In the genomic region with DNA sequence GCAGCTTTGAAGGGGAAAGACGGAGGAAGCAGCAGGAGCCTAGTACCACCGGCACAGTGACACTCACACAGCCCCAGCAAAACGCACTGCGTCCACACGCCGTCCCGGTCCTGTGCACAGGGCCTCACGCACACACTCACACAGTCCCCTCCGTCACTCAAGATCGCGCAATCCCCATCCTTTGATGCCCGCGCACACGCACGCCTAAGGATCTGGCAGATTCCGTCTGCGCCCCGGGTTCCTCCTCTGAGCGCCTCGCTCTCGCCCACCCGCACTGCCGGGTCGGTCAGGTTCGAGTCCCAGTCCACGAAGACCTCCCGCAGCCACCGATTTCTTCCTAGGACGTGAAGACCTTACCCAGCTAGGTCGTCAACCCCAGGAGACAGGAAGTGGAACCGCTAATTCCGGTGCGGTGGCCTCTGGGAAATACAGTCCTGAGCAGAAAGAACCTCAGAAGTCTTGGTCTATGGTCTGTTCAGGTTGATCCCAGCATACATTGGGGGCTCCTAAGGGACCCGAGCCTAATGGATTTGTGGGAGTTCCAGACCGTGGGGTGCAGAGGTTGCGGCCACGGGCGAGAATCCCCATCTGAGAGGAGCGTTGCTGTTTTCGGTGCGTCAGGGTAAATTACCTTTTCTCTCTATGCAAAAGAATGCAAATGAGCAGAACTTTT, we compare ENCODE assay signal across 8 cellular contexts. TPM values are rescaled to one million over a fixed set of nuclear protein-coding genes. Genes with fewer than 3 reads are reported as not detected.
DNase-seq lines count a peak whose midpoint lies in the region; ATAC-seq and TF ChIP-seq lines count a peak whose summit lies in the region.

A gene (minus strand): TSS at position 400 of the 673 bp plus-strand sequence. CDS start 5,899 bp downstream, outside the sequence.

- ATAC-seq in GM21381 (IDR thresholded peaks at IDR 0.05; ENCODE audit: unreplicated experiment) = peak; percentile 84
- ATAC-seq in natural killer cell treated with Interleukin-12 subunit alpha and Interleukin-12 subunit beta and Interleukin-15 and Interleukin-18, amount 100 ng/mL, for 72 hours = peak; percentile 94 to 95

- no peak for TF ChIP-seq CTCF in fibroblast of the aortic adventitia (IDR thresholded peaks at IDR 0.05; ENCODE audit: insufficient read depth, low read length)

- H3K9me3 Mint-ChIP-seq in activated T-helper 1 cell treated with anti-CD3 and anti-CD28 coated beads, Interleukin-12 subunit alpha, Interleukin-12 subunit beta, Interleukin-2, Interleukin-4 antibody, amounts not matched to agents 30 ng/mL and 10 ng/mL and 1 ng/mL, durations not matched to agents 14 hours and 24 hours and 36 hours = peaks cover 46% of the 10 kb centered on the region
- peaks cover 9% of the 10 kb centered on the region for H3K9me3 Mint-ChIP-seq in natural killer cell treated with Interleukin-12 subunit alpha and Interleukin-12 subunit beta and Interleukin-15 and Interleukin-18, amount 100 ng/mL, for 72 hours

- H3K27ac Mint-ChIP-seq in activated T-helper 1 cell treated with anti-CD3 and anti-CD28 coated beads, Interleukin-12 subunit alpha, Interleukin-12 subunit beta, Interleukin-2, Interleukin-4 antibody, amounts not matched to agents 30 ng/mL and 10 ng/mL and 1 ng/mL, durations not matched to agents 14 hours and 24 hours and 36 hours = peak within 1 kb of the TSS; percentile 92
- H3K27ac Mint-ChIP-seq in natural killer cell treated with Interleukin-12 subunit alpha and Interleukin-12 subunit beta and Interleukin-15 and Interleukin-18, amount 100 ng/mL, for 72 hours = peak within 1 kb of the TSS; percentile 77 to 98

- peak within 1 kb of the TSS; percentile 97 for H3K4me3 Mint-ChIP-seq in activated T-helper 1 cell treated with anti-CD3 and anti-CD28 coated beads, Interleukin-12 subunit alpha, Interleukin-12 subunit beta, Interleukin-2, Interleukin-4 antibody, amounts not matched to agents 30 ng/mL and 10 ng/mL and 1 ng/mL, durations not matched to agents 14 hours and 24 hours and 36 hours
- H3K4me3 Mint-ChIP-seq in natural killer cell treated with Interleukin-12 subunit alpha and Interleukin-12 subunit beta and Interleukin-15 and Interleukin-18, amount 100 ng/mL, for 72 hours = peak within 1 kb of the TSS; percentile 87

- intact Hi-C loops in activated T-helper 1 cell treated with anti-CD3 and anti-CD28 coated beads, Interleukin-12 subunit alpha, Interleukin-12 subunit beta, Interleukin-2, Interleukin-4 antibody, amounts not matched to agents 30 ng/mL and 10 ng/mL and 1 ng/mL, durations not matched to agents 14 hours and 24 hours and 36 hours (cut with micrococcal nuclease) = loop anchor here (1.0 kb wide), 3 partner anchors 34 to 210 kb away; a partner anchor contains a TSS

- H3K36me3 Mint-ChIP-seq in activated T-helper 1 cell treated with anti-CD3 and anti-CD28 coated beads, Interleukin-12 subunit alpha, Interleukin-12 subunit beta, Interleukin-2, Interleukin-4 antibody, amounts not matched to agents 30 ng/mL and 10 ng/mL and 1 ng/mL, durations not matched to agents 14 hours and 24 hours and 36 hours (ENCODE audit: low read depth) = peaks cover 26% of the 10 kb centered on the region
- H3K36me3 Mint-ChIP-seq in natural killer cell treated with Interleukin-12 subunit alpha and Interleukin-12 subunit beta and Interleukin-15 and Interleukin-18, amount 100 ng/mL, for 72 hours = peaks cover 16% of the 10 kb centered on the region

- peaks cover 12% of the 10 kb centered on the region for H3K27me3 Mint-ChIP-seq in activated T-helper 1 cell treated with anti-CD3 and anti-CD28 coated beads, Interleukin-12 subunit alpha, Interleukin-12 subunit beta, Interleukin-2, Interleukin-4 antibody, amounts not matched to agents 30 ng/mL and 10 ng/mL and 1 ng/mL, durations not matched to agents 14 hours and 24 hours and 36 hours (ENCODE audit: insufficient read depth)
- H3K27me3 Mint-ChIP-seq in natural killer cell treated with Interleukin-12 subunit alpha and Interleukin-12 subunit beta and Interleukin-15 and Interleukin-18, amount 100 ng/mL, for 72 hours = peaks cover 9 to 17% of the 10 kb centered on the region in 2 donors

- peak; percentile 59 for DNase-seq in CMK (ENCODE audit: low read depth)
- peak; percentile 73 for DNase-seq in Jurkat, Clone E6-1 (ENCODE audit: low read depth, low spot score)
- peak; percentile 88 for DNase-seq in RKO (ENCODE audit: low spot score)
- DNase-seq in activated T-helper 1 cell treated with anti-CD3 and anti-CD28 coated beads, Interleukin-12 subunit alpha, Interleukin-12 subunit beta, Interleukin-2, Interleukin-4 antibody, amounts not matched to agents 30 ng/mL and 10 ng/mL and 1 ng/mL, durations not matched to agents 14 hours and 24 hours and 36 hours (ENCODE audit: low spot score) = peak; percentile 69
- DNase-seq in fibroblast of the aortic adventitia (ENCODE audit: low read depth) = peak; percentile 58
- DNase-seq in natural killer cell treated with Interleukin-12 subunit alpha and Interleukin-12 subunit beta and Interleukin-15 and Interleukin-18, amount 100 ng/mL, for 72 hours (ENCODE audit: low spot score) = peak; percentile 85
- peak; percentile 69 for DNase-seq in stimulated activated naive CD4-positive, alpha-beta T cell treated with Interleukin-2 at 50 U/mL for 16 hours (lab: John Stamatoyannopoulos, UW)

- H3K4me1 Mint-ChIP-seq in activated T-helper 1 cell treated with anti-CD3 and anti-CD28 coated beads, Interleukin-12 subunit alpha, Interleukin-12 subunit beta, Interleukin-2, Interleukin-4 antibody, amounts not matched to agents 30 ng/mL and 10 ng/mL and 1 ng/mL, durations not matched to agents 14 hours and 24 hours and 36 hours (ENCODE audit: low read depth) = peaks cover 42% of the 10 kb centered on the region
- H3K4me1 Mint-ChIP-seq in natural killer cell treated with Interleukin-12 subunit alpha and Interleukin-12 subunit beta and Interleukin-15 and Interleukin-18, amount 100 ng/mL, for 72 hours (ENCODE audit: low read depth in 2 of 2) = peaks cover 35 to 40% of the 10 kb centered on the region in 2 donors

- H3K4me3 ChIP-seq in Jurkat, Clone E6-1 (ENCODE audit: low read length) = peak within 1 kb of the TSS; percentile 77
- peak within 1 kb of the TSS; percentile 96 for H3K4me3 ChIP-seq in fibroblast of the aortic adventitia (ENCODE audit: low read depth, low read length)

RNA-seq across cellular contexts. Expression of the gene that starts here (rescaled TPM):
- 6.0 TPM for polyA plus RNA-seq in Jurkat, Clone E6-1 (2012; ENCODE audit: insufficient read depth, insufficient read length)
- 25.8 and 29.0 TPM in 2 replicates for total RNA-seq in activated T-helper 1 cell treated with anti-CD3 and anti-CD28 coated beads, Interleukin-12 subunit alpha, Interleukin-12 subunit beta, Interleukin-2, Interleukin-4 antibody, amounts not matched to agents 30 ng/mL and 10 ng/mL and 1 ng/mL, durations not matched to agents 14 hours and 24 hours and 36 hours
- total RNA-seq in fibroblast of the aortic adventitia (ENCODE audit: low replicate concordance) = 18.9 and 23.1 TPM in 2 replicates
- total RNA-seq in natural killer cell treated with Interleukin-12 subunit alpha and Interleukin-12 subunit beta and Interleukin-15 and Interleukin-18, amount 100 ng/mL, for 72 hours = 10 to 100 TPM; 30.7 to 35.2 TPM

Comparison
In these comparisons a context has a peak if more than half of its experiments do, and no peak if none do; other contexts are left out.
1. Peak in every context shown above with its lines: DNase-seq, ATAC-seq and H3K4me3 ChIP-seq.